8 cellular contexts compared by ENCODE assay signal in the genomic region with DNA sequence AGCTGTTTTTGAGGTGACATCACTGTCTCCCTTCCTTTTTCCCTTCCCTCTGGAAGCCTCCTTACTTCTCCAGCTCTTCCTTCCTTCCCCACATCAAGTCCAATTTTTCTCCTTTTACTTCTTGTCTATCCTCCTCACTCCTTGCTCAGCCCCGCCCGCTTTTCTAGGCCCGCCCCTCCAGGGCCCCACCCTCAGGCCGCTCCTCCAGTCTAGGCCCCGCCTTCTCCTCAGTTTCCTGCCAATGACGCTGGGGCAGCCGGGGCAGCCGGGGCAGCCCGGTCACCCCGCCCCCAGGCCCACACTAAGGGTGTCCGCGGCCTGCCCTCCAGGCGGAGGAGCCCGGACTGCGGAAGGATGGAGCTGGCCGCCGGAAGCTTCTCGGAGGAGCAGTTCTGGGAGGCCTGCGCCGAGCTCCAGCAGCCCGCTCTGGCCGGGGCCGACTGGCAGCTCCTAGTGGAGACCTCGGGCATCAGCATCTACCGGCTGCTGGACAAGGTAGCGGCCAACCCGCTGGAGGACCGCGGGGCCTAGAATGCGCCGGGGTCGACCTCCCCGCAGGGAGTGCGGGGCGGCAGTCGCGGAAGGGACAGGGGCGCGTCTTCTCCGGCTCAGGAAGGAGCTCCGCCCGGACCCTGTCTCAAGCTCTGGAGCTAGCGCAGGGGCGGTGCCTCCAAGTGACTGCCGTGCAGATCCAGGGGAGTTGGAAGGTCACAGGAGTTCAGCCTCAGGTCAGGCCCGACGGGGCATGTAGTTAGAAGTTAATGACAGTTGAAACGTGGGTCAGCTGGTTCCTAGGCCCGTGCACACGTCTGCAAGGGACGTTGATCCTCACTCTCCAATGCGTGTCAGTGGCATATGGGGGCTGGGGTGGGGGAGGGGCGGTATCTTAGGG. TPM values are rescaled to one million over a fixed set of nuclear protein-coding genes. Genes with fewer than 3 reads are reported as not detected.
DNase-seq lines count a peak whose midpoint lies in the region; ATAC-seq lines count a peak whose summit lies in the region.

A gene (plus strand): TSS at position 302 of the 892 bp plus-strand sequence. CDS start 53 bp downstream, at position 355.

- H3K27me3 ChIP-seq in effector memory CD4-positive, alpha-beta T cell (replicated peaks; ENCODE audit: control insufficient read depth, insufficient read depth, low read length, poor library complexity, severe bottlenecking) = no peaks in the 10 kb centered on the region

- DNase-seq in Ammon's horn (ENCODE audit: low spot score) (peak; percentile 92), NCI-H82 (lab: John Stamatoyannopoulos, UW) (peak; percentile 79), lung microvascular endothelial cell (ENCODE audit: low read depth in 2 of 2) (peak; percentile 61 to 90)
- DNase-seq in activated CD8-positive, alpha-beta memory T cell treated with anti-CD3 and anti-CD28 coated beads for 1 hour (ENCODE audit: extremely low read depth in 1 of 2, low read depth in 1 of 2) = peak; percentile 27 to 64
- DNase-seq in effector memory CD4-positive, alpha-beta T cell = peak; percentile 56 to 67 (median 56)
- DNase-seq in stimulated activated CD4-positive, alpha-beta T cell treated with anti-CD3 and anti-CD28 coated beads, TNF-alpha, amount 100 ng/mL, for 48 hours (ENCODE audit: low read depth in 3 of 3) = peak; percentile 65 to 90 (median 78)

- H3K9me3 ChIP-seq in effector memory CD4-positive, alpha-beta T cell (ENCODE audit: control insufficient read depth, low read length) = no peaks in the 10 kb centered on the region

- H3K4me3 ChIP-seq in effector memory CD4-positive, alpha-beta T cell (ENCODE audit: insufficient read depth, low read depth, low read length, poor library complexity, severe bottlenecking) = peak within 1 kb of the TSS; percentile 86

- H3K36me3 ChIP-seq in effector memory CD4-positive, alpha-beta T cell (ENCODE audit: control insufficient read depth, insufficient read depth, low read length) = no peaks in the 10 kb centered on the region

- H3K27ac ChIP-seq in effector memory CD4-positive, alpha-beta T cell (ENCODE audit: insufficient read depth, low read length, poor library complexity, severe bottlenecking) = no peak within 1 kb of the TSS

- ATAC-seq in GM19035 (IDR thresholded peaks at IDR 0.05; ENCODE audit: unreplicated experiment) = peak; percentile 99
- peak; percentile 98 for ATAC-seq in HG03342 (IDR thresholded peaks at IDR 0.05; ENCODE audit: unreplicated experiment)

- peaks cover 6% of the 10 kb centered on the region for H3K4me1 ChIP-seq in effector memory CD4-positive, alpha-beta T cell (ENCODE audit: control insufficient read depth, insufficient read depth, low read length, poor library complexity, severe bottlenecking)

RNA-seq across cellular contexts. Expression of the gene that starts here (rescaled TPM):
- 21.6 and 25.2 TPM in 2 replicates for total RNA-seq in lung microvascular endothelial cell
